8 cellular contexts compared by ENCODE assay signal in genomic region chr3:182792901-182793662, GRCh38. TPM values are rescaled to one million over a fixed set of nuclear protein-coding genes. Genes with fewer than 3 reads are reported as not detected.
DNase-seq lines count a peak whose midpoint lies in the region; ATAC-seq and TF ChIP-seq lines count a peak whose summit lies in the region.

Gene ATP11B (plus strand): TSS chr3:182793504. CDS start chr3:182793760, 256 bp downstream.

- H3K36me3 ChIP-seq in fibroblast of lung (ENCODE audit: control insufficient read depth, insufficient read depth, low read length) = no peaks in the 10 kb centered on the region

- POLR2A ChIA-PET in RWPE1 (lab: Yijun Ruan, JAX; ENCODE audit: low non-redundant PET) = interaction anchor here (0.6 to 0.7 kb wide), 2 partner anchors 73 to 320 kb away, joined by 3 to 5 read pairs; no protein-coding TSS in a partner anchor
- POLR2A ChIA-PET in naive thymus-derived CD8-positive, alpha-beta T cell (lab: Charles Lee) = interaction anchor here (0.7 to 2.9 kb wide), 7 partner anchors 10 to 44 kb away, joined by 3 to 13 read pairs (median 3); no protein-coding TSS in a partner anchor

- peaks cover 3% of the 10 kb centered on the region for H3K27me3 ChIP-seq in fibroblast of lung (ENCODE audit: control insufficient read depth, insufficient read depth, low read length)

- H3K9me3 ChIP-seq in fibroblast of lung (ENCODE audit: control insufficient read depth, insufficient read depth, low read depth, low read length) = no peaks in the 10 kb centered on the region

- peaks cover 38% of the 10 kb centered on the region for H3K79me2 ChIP-seq in fibroblast of lung (ENCODE audit: control insufficient read depth, insufficient read depth, low read length)

- H3K36me3 Mint-ChIP-seq in IgD-negative memory B cell = peaks cover 2% of the 10 kb centered on the region
- H3K36me3 Mint-ChIP-seq in activated T-helper 17 cell treated with anti-CD3 and anti-CD28 coated beads, Interleukin-2, amount 50 U/mL, for 72 hours (ENCODE audit: low read depth) = peaks cover 46% of the 10 kb centered on the region
- H3K36me3 Mint-ChIP-seq in naive thymus-derived CD8-positive, alpha-beta T cell = peaks cover 0 to 3% (median 0%) of the 10 kb centered on the region in 3 donors
- H3K36me3 Mint-ChIP-seq in stimulated activated naive B cell treated with anti-CD40 and anti-IgM and Interleukin-4, amounts not matched to agents 10 μg/mL and 1 μg/mL and 100 μg/mL, for 72 hours = peaks cover 3 to 5% of the 10 kb centered on the region in 2 donors

- H3K4me3 Mint-ChIP-seq in IgD-negative memory B cell = peak within 1 kb of the TSS; percentile 97 to 99 (median 98)
- H3K4me3 Mint-ChIP-seq in activated T-helper 17 cell treated with anti-CD3 and anti-CD28 coated beads, Interleukin-2, amount 50 U/mL, for 72 hours = peak within 1 kb of the TSS; percentile 96
- H3K4me3 Mint-ChIP-seq in naive thymus-derived CD8-positive, alpha-beta T cell = peak within 1 kb of the TSS; percentile 96 to 100 (median 99)
- peak within 1 kb of the TSS; percentile 98 to 99 for H3K4me3 Mint-ChIP-seq in stimulated activated naive B cell treated with anti-CD40 and anti-IgM and Interleukin-4, amounts not matched to agents 10 μg/mL and 1 μg/mL and 100 μg/mL, for 72 hours

- CTCF ChIA-PET in RWPE1 (lab: Yijun Ruan, JAX) = interaction anchor here (1.2 kb wide), 1 partner anchor 79 kb away, joined by 3 read pairs; no protein-coding TSS in a partner anchor

- H3K4me1 ChIP-seq in fibroblast of lung (ENCODE audit: control insufficient read depth, extremely low read depth, insufficient read depth, low read length) = no peaks in the 10 kb centered on the region

- H3K27me3 Mint-ChIP-seq in IgD-negative memory B cell = no peaks in the 10 kb centered on the region
- no peaks in the 10 kb centered on the region for H3K27me3 Mint-ChIP-seq in activated T-helper 17 cell treated with anti-CD3 and anti-CD28 coated beads, Interleukin-2, amount 50 U/mL, for 72 hours
- no peaks in the 10 kb centered on the region for H3K27me3 Mint-ChIP-seq in naive thymus-derived CD8-positive, alpha-beta T cell
- no peaks in the 10 kb centered on the region for H3K27me3 Mint-ChIP-seq in stimulated activated naive B cell treated with anti-CD40 and anti-IgM and Interleukin-4, amounts not matched to agents 10 μg/mL and 1 μg/mL and 100 μg/mL, for 72 hours

- peaks cover 24 to 34% (median 29%) of the 10 kb centered on the region in 3 donors for H3K4me1 Mint-ChIP-seq in IgD-negative memory B cell
- peaks cover 21% of the 10 kb centered on the region for H3K4me1 Mint-ChIP-seq in activated T-helper 17 cell treated with anti-CD3 and anti-CD28 coated beads, Interleukin-2, amount 50 U/mL, for 72 hours
- peaks cover 15 to 43% (median 29%) of the 10 kb centered on the region in 4 donors for H3K4me1 Mint-ChIP-seq in naive thymus-derived CD8-positive, alpha-beta T cell
- H3K4me1 Mint-ChIP-seq in stimulated activated naive B cell treated with anti-CD40 and anti-IgM and Interleukin-4, amounts not matched to agents 10 μg/mL and 1 μg/mL and 100 μg/mL, for 72 hours = peaks cover 20 to 38% of the 10 kb centered on the region in 2 donors

- peak within 1 kb of the TSS; percentile 96 to 100 (median 99) for H3K27ac Mint-ChIP-seq in IgD-negative memory B cell
- peak within 1 kb of the TSS; percentile 98 for H3K27ac Mint-ChIP-seq in activated T-helper 17 cell treated with anti-CD3 and anti-CD28 coated beads, Interleukin-2, amount 50 U/mL, for 72 hours
- peak within 1 kb of the TSS; percentile 99 to 100 (median 100) for H3K27ac Mint-ChIP-seq in naive thymus-derived CD8-positive, alpha-beta T cell
- peak within 1 kb of the TSS; percentile 99 for H3K27ac Mint-ChIP-seq in stimulated activated naive B cell treated with anti-CD40 and anti-IgM and Interleukin-4, amounts not matched to agents 10 μg/mL and 1 μg/mL and 100 μg/mL, for 72 hours

- peaks cover 1% of the 10 kb centered on the region for H4K20me1 ChIP-seq in fibroblast of lung (ENCODE audit: control insufficient read depth, extremely low read depth, insufficient read depth, low read length)

- peak; percentile 65 for ATAC-seq in GM21529 (IDR thresholded peaks at IDR 0.05; ENCODE audit: unreplicated experiment)
- peak; percentile 69 for ATAC-seq in activated T-helper 17 cell treated with anti-CD3 and anti-CD28 coated beads, Interleukin-2, amount 50 U/mL, for 72 hours (replicated peaks)
- ATAC-seq in naive thymus-derived CD8-positive, alpha-beta T cell = peak; percentile 67 to 71
- peak; percentile 73 to 81 for ATAC-seq in stimulated activated naive B cell treated with anti-CD40 and anti-IgM and Interleukin-4, amounts not matched to agents 10 μg/mL and 1 μg/mL and 100 μg/mL, for 72 hours (replicated peaks)

- peak within 1 kb of the TSS; percentile 95 for H3K4me2 ChIP-seq in fibroblast of lung (ENCODE audit: extremely low read depth, insufficient read depth, low read length)

- H2AFZ ChIP-seq in fibroblast of lung (ENCODE audit: low read length) = peak within 1 kb of the TSS; percentile 99

- H3K9me3 Mint-ChIP-seq in IgD-negative memory B cell = no peaks in the 10 kb centered on the region
- no peaks in the 10 kb centered on the region for H3K9me3 Mint-ChIP-seq in activated T-helper 17 cell treated with anti-CD3 and anti-CD28 coated beads, Interleukin-2, amount 50 U/mL, for 72 hours
- H3K9me3 Mint-ChIP-seq in naive thymus-derived CD8-positive, alpha-beta T cell = no peaks in the 10 kb centered on the region
- H3K9me3 Mint-ChIP-seq in stimulated activated naive B cell treated with anti-CD40 and anti-IgM and Interleukin-4, amounts not matched to agents 10 μg/mL and 1 μg/mL and 100 μg/mL, for 72 hours = no peaks in the 10 kb centered on the region

- no peak for TF ChIP-seq CTCF in RWPE1 (conservative IDR thresholded peaks at IDR 0.05; ENCODE audit: low read depth)
- no peak for TF ChIP-seq CTCF in fibroblast of lung (conservative IDR thresholded peaks at IDR 0.05 in 1 of 2, IDR thresholded peaks at IDR 0.05 in 1 of 2; ENCODE audit: low read depth in 1 of 2, low read length in 2 of 2)

- H3K4me3 ChIP-seq in fibroblast of lung (replicated peaks in 1 of 4; ENCODE audit: control extremely low read depth in 1 of 4, insufficient read depth in 1 of 4, low read depth in 3 of 4, low read length in 4 of 4) = peak within 1 kb of the TSS; percentile 85 to 98 (median 90)

- H3K9ac ChIP-seq in fibroblast of lung (ENCODE audit: insufficient read depth, low read length) = peak within 1 kb of the TSS; percentile 87

- peak; percentile 60 for DNase-seq in DMS79 (lab: John Stamatoyannopoulos, UW)
- peak; percentile 86 for DNase-seq in RWPE1 (ENCODE audit: low spot score)
- peak; percentile 51 to 55 for DNase-seq in fibroblast of lung (ENCODE audit: low read depth in 2 of 2)
- DNase-seq in naive thymus-derived CD8-positive, alpha-beta T cell = peak; percentile 75 to 90 (median 86)
- DNase-seq in stimulated activated naive B cell treated with anti-CD40 and anti-IgM and Interleukin-4, amounts not matched to agents 10 μg/mL and 1 μg/mL and 100 μg/mL, for 72 hours = peak; percentile 68

- peak within 1 kb of the TSS; percentile 87 for H3K27ac ChIP-seq in RWPE1
- H3K27ac ChIP-seq in fibroblast of lung (ENCODE audit: insufficient read depth, low read length) = peak within 1 kb of the TSS; percentile 96

RNA-seq across cellular contexts. Expression of gene ATP11B, which starts in this region (rescaled TPM):
- polyA plus RNA-seq in IgD-negative memory B cell (24.0 TPM), fibroblast of lung (22.8 and 34.9 TPM in 2 replicates)
- 10 to 100 TPM; 69.1 to 80.3 TPM for total RNA-seq in activated T-helper 17 cell treated with anti-CD3 and anti-CD28 coated beads, Interleukin-2, amount 50 U/mL, for 72 hours
- 75.0 and 77.8 TPM in 2 replicates for total RNA-seq in fibroblast of lung
- polyA plus RNA-seq in fibroblast of lung (2012) = 16.4 and 26.6 TPM in 2 replicates
- 16.2 and 17.7 TPM in 2 replicates for polyA minus RNA-seq in fibroblast of lung (ENCODE audit: low replicate concordance)
- 100 to 1,000 TPM; 116 to 125 TPM for total RNA-seq in naive thymus-derived CD8-positive, alpha-beta T cell
- polyA plus RNA-seq in naive thymus-derived CD8-positive, alpha-beta T cell = 10 to 100 TPM; 31.6 to 48.7 (median 39.5) TPM

Comparison
In these comparisons a context has a peak if more than half of its experiments do, and no peak if none do; other contexts are left out.
1. Peak in every context shown above with its lines: DNase-seq, ATAC-seq, H3K4me3 ChIP-seq and H3K27ac ChIP-seq.